ENCODE assay signal across 19 cellular contexts in genomic region chr17:2331303-2331702, GRCh38.
"Had no signal": no experiment of that assay in that cellular context is flagged by ENCODE, and none has a peak within 500 bp of the region (broad histone marks: within the 10 kb centered on the region; RNA-seq: fewer than 3 reads in every experiment).

No MANE protein-coding gene starts in this region.

- ATAC-seq: gastrocnemius medialis; heart right ventricle; left lobe of liver; naive thymus-derived CD4-positive, alpha-beta T cell; psoas muscle; sciatic nerve had no signal

- H3K27ac ChIP-seq: coronary artery, gastrocnemius medialis, heart right ventricle, psoas muscle, spleen had no signal

- H3K4me3 ChIP-seq: coronary artery, gastrocnemius medialis, heart right ventricle, psoas muscle, spleen had no signal

- DNase-seq: effector CD4-positive, alpha-beta T cell; gastrocnemius medialis; heart right ventricle; hypothalamus; islet precursor cell; mammary epithelial cell; naive thymus-derived CD4-positive, alpha-beta T cell; nephron progenitor cell; psoas muscle; retina; spleen; stimulated activated CD4-positive, alpha-beta T cell treated with anti-CD3 and anti-CD28 coated beads, Interleukin-15, amount 100 ng/mL, for 24 hours; stimulated activated CD4-positive, alpha-beta T cell treated with anti-CD3 and anti-CD28 coated beads, Interleukin-2, amount 100 ng/mL, for 24 hours; stimulated activated naive CD4-positive, alpha-beta T cell; trophoblast cell had no signal

- H3K9me3 ChIP-seq: gastrocnemius medialis, heart right ventricle, psoas muscle, spleen had no signal

- FAIRE-seq: urothelium cell line had no signal

- H3K27me3 ChIP-seq: gastrocnemius medialis, heart right ventricle, spleen had no signal
